24 cellular contexts compared by ENCODE assay signal in genomic region chr12:129298921-129299320, GRCh38.
"Had no signal": no experiment of that assay in that cellular context is flagged by ENCODE, and none has a peak within 500 bp of the region (broad histone marks: within the 10 kb centered on the region; RNA-seq: fewer than 3 reads in every experiment).

No MANE protein-coding gene starts in this region.

- DNase-seq: left ventricle myocardium inferior; mesendoderm; naive B cell; natural killer cell; nephron progenitor cell; occipital lobe; psoas muscle; right lobe of liver; stimulated activated CD4-positive, alpha-beta T cell treated with anti-CD3 and anti-CD28 coated beads, Interleukin-1b, Interleukin-23, amount 100 ng/mL, for 48 hours; stimulated activated CD4-positive, alpha-beta T cell treated with anti-CD3 and anti-CD28 coated beads, Interleukin-2, amount 100 ng/mL, for 48 hours; stimulated activated CD4-positive, alpha-beta T cell treated with anti-CD3 and anti-CD28 coated beads, Interleukin-4, amount 100 ng/mL, for 4 hours; stimulated activated CD8-positive, alpha-beta memory T cell treated with anti-CD3 and anti-CD28 coated beads, Interleukin-4, amount 100 ng/mL, for 48 hours; stimulated activated naive CD4-positive, alpha-beta T cell treated with Interleukin-2 at 50 U/mL for 16 hours; stimulated activated naive CD8-positive, alpha-beta T cell treated with anti-CD3 and anti-CD28 coated beads, Interleukin-15, amount 100 ng/mL, for 72 hours; substantia nigra; uterus had no signal

- H3K27me3 ChIP-seq: neural progenitor cell, neutrophil, right atrium auricular region, right lobe of liver, tibial nerve, uterus had no signal

- H3K4me1 ChIP-seq: left ventricle myocardium inferior, neural progenitor cell, parathyroid adenoma, psoas muscle, right atrium auricular region, right lobe of liver, tibial nerve, uterus had no signal

- H3K9me3 ChIP-seq: neutrophil, psoas muscle, right atrium auricular region, right lobe of liver, uterus had no signal

- H3K9ac ChIP-seq: neural progenitor cell, parathyroid adenoma had no signal

- H3K79me2 ChIP-seq: parathyroid adenoma had no signal

- ATAC-seq: natural killer cell; psoas muscle; right lobe of liver; stimulated activated memory B cell treated with anti-CD40 and anti-IgM and Interleukin-4, amounts not matched to agents 10 μg/mL and 1 μg/mL and 100 μg/mL, for 72 hours; stimulated activated naive CD8-positive, alpha-beta T cell treated with anti-CD3 and anti-CD28 coated beads, Interleukin-15, amount 100 ng/mL, for 72 hours had no signal

- H3K36me3 ChIP-seq: left ventricle myocardium inferior, neural progenitor cell, neutrophil, right atrium auricular region, right lobe of liver, tibial nerve, uterus had no signal

- H3K4me2 ChIP-seq: neural progenitor cell, smooth muscle cell had no signal

- H3K27ac ChIP-seq: left ventricle myocardium inferior, neural progenitor cell, neutrophil, parathyroid adenoma, psoas muscle, right atrium auricular region, right lobe of liver, tibial nerve, uterus had no signal

- H3K4me3 ChIP-seq: left ventricle myocardium inferior, lung, neural progenitor cell, psoas muscle, right atrium auricular region, right lobe of liver, smooth muscle cell, tibial nerve, uterus had no signal

- H2AFZ ChIP-seq: neural progenitor cell, parathyroid adenoma had no signal
